ENCODE assay signal across 18 cellular contexts in the genomic region with DNA sequence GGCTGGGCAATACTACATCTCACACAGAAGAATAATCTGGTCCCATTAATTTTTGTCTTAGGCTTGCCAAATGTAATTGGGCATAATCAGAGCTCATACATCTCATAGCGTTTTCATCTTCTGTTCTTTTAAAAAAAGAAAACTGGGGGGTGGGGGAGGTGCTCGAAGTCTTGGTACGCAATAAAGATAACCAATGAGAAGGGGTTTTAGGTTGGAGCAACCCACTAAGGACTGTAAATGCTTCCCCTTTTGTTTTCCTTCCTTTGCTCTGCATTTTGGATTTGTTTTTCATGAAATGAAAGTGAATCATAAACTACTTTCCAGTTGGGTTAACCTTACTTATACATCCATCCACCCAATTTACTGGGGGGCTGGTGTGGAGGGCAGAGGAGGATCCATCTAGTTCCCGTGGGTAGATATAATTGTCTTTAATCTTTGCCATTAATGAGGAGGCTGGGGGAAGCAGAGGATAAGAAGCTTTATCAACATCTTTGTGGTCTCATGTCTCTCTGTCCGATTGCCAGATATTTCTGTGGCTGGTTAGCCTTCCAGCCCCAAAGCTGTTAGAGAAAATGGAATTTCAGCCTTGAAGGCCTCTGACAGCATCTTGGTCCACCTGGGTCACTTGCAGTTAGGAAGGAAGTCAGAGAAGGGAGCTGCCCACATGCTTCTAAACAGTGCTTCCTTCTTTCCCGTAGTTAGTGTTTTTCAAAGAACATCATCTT. TPM values are rescaled to one million over a fixed set of nuclear protein-coding genes. Genes with fewer than 3 reads are reported as not detected.
DNase-seq lines count a peak whose midpoint lies in the region; ATAC-seq, FAIRE-seq and TF ChIP-seq lines count a peak whose summit lies in the region.
"Had no signal": no experiment of that assay in that cellular context is flagged by ENCODE, and none has a peak within 500 bp of the region (broad histone marks: within the 10 kb centered on the region; RNA-seq: fewer than 3 reads in every experiment).

No MANE protein-coding gene starts in this region.

- no peaks in the 10 kb centered on the region for H3K27me3 ChIP-seq in astrocyte (ENCODE audit: insufficient read depth, low read length)
- H3K27me3 ChIP-seq in pancreas = no peaks in the 10 kb centered on the region
- H3K27me3 ChIP-seq: right atrium auricular region, testis had no signal

- H3K36me3 ChIP-seq in astrocyte (ENCODE audit: insufficient read depth, low read length) = no peaks in the 10 kb centered on the region
- no peaks in the 10 kb centered on the region for H3K36me3 ChIP-seq in pancreas
- H3K36me3 ChIP-seq: left ventricle myocardium inferior, right atrium auricular region had no signal

- H3K4me2 ChIP-seq in astrocyte (ENCODE audit: low read length) = peak overlapping the region; percentile 54

- no peak overlapping the region for H3K9ac ChIP-seq in astrocyte (ENCODE audit: low read length)

- H3K9me3 Mint-ChIP-seq in astrocyte (ENCODE audit: unreplicated experiment) (no peaks in the 10 kb centered on the region), progenitor cell of endocrine pancreas (ENCODE audit: low read depth) (no peaks in the 10 kb centered on the region)
- H3K9me3 Mint-ChIP-seq: endodermal cell had no signal

- FAIRE-seq in GM19239 (lab: Jason Lieb, UNC) (peak; percentile 90), astrocyte (lab: Jason Lieb, UNC) (no peak), pancreas (lab: Jason Lieb, UNC) (no peak)

- TF ChIP-seq CTCF in astrocyte (IDR thresholded peaks at IDR 0.05; ENCODE audit: insufficient read depth, low read depth, low read length) (no peak), progenitor cell of endocrine pancreas (IDR thresholded peaks at IDR 0.05; ENCODE audit: unreplicated experiment) (no peak), pancreas (IDR thresholded peaks at IDR 0.05) (no peak)

- WGBS in pancreas, 2 donors = 80 to 86% methylated on average over 6 of the region's 6 CpGs

- H3K4me1 Mint-ChIP-seq in astrocyte (ENCODE audit: low read depth, unreplicated experiment) = peaks cover 55% of the 10 kb centered on the region
- peaks cover 40% of the 10 kb centered on the region for H3K4me1 Mint-ChIP-seq in progenitor cell of endocrine pancreas (ENCODE audit: low read depth)

- peaks cover 8% of the 10 kb centered on the region for H3K79me2 ChIP-seq in astrocyte (ENCODE audit: insufficient read depth, low read length)

- H3K27me3 Mint-ChIP-seq in astrocyte (ENCODE audit: low read depth, unreplicated experiment) = no peaks in the 10 kb centered on the region
- no peaks in the 10 kb centered on the region for H3K27me3 Mint-ChIP-seq in progenitor cell of endocrine pancreas
- H3K27me3 Mint-ChIP-seq: activated naive CD8-positive, alpha-beta T cell had no signal

- DNase-seq in GM19239 (ENCODE audit: insufficient read length, low spot score) (no peak), NCI-H69 (lab: John Stamatoyannopoulos, UW) (peak; percentile 16), astrocyte (ENCODE audit: low read depth) (peak; percentile 69), progenitor cell of endocrine pancreas (ENCODE audit: low spot score, unreplicated experiment) (no peak), pancreas (no peak)
- DNase-seq: activated T-cell treated with anti-CD3 and anti-CD28 coated beads, Interleukin-2, amount 50 U/mL, for 1 hour; endodermal cell; left ventricle myocardium inferior; MM.1S; NCI-H526 treated with DMSO at 0.1 percent for 48 hours; Right ventricle myocardium superior; stimulated activated CD4-positive, alpha-beta T cell treated with anti-CD3 and anti-CD28 coated beads, Interleukin-2, amount 100 ng/mL, for 24 hours; T-helper 9 cell; testis had no signal

- H3K27ac Mint-ChIP-seq in astrocyte (ENCODE audit: unreplicated experiment) (peak overlapping the region; percentile 84), progenitor cell of endocrine pancreas (no peak overlapping the region)
- H3K27ac Mint-ChIP-seq: activated naive CD8-positive, alpha-beta T cell; endodermal cell had no signal

- H2AFZ ChIP-seq in astrocyte (ENCODE audit: low read depth, low read length) = no peak overlapping the region

- H3K4me3 Mint-ChIP-seq in astrocyte (ENCODE audit: unreplicated experiment) = no peak overlapping the region
- peak overlapping the region; percentile 6 for H3K4me3 Mint-ChIP-seq in progenitor cell of endocrine pancreas (ENCODE audit: low read depth)
- H3K4me3 Mint-ChIP-seq: activated naive CD8-positive, alpha-beta T cell; endodermal cell had no signal

- ATAC-seq in HG03159 (IDR thresholded peaks at IDR 0.05; ENCODE audit: unreplicated experiment) = no peak
- no peak for ATAC-seq in pancreas
- no peak for ATAC-seq in HG03025 (IDR thresholded peaks at IDR 0.05; ENCODE audit: low FRiP score, unreplicated experiment)

- H3K4me3 ChIP-seq in astrocyte (ENCODE audit: insufficient read depth, low read depth, low read length) (no peak overlapping the region), pancreas (no peak overlapping the region)
- H3K4me3 ChIP-seq: left ventricle myocardium inferior, right atrium auricular region, testis had no signal

- H4K20me1 ChIP-seq in astrocyte (ENCODE audit: insufficient read depth, low read length) = peaks cover 23% of the 10 kb centered on the region

- no peaks in the 10 kb centered on the region for H3K36me3 Mint-ChIP-seq in astrocyte (ENCODE audit: low read depth, unreplicated experiment)
- no peaks in the 10 kb centered on the region for H3K36me3 Mint-ChIP-seq in progenitor cell of endocrine pancreas (ENCODE audit: insufficient read depth)
- H3K36me3 Mint-ChIP-seq: activated naive CD8-positive, alpha-beta T cell had no signal

- H3K27ac ChIP-seq in astrocyte (ENCODE audit: low read depth, low read length) (peak overlapping the region; percentile 23), pancreas (no peak overlapping the region)
- H3K27ac ChIP-seq: left ventricle myocardium inferior, right atrium auricular region, testis had no signal

- H3K4me1 ChIP-seq in astrocyte (ENCODE audit: insufficient read depth, low read length) (peaks cover 48% of the 10 kb centered on the region), pancreas (no peaks in the 10 kb centered on the region)
- H3K4me1 ChIP-seq: testis had no signal

- no peaks in the 10 kb centered on the region for H3K9me3 ChIP-seq in astrocyte (ENCODE audit: insufficient read depth, low read depth, low read length)
- H3K9me3 ChIP-seq in pancreas = no peaks in the 10 kb centered on the region
- H3K9me3 ChIP-seq: left ventricle myocardium inferior, right atrium auricular region, testis had no signal

- intact Hi-C loops in pancreas (cut with DNase I) = no loop called here

RNA-seq across cellular contexts. Expression of a gene that starts 57.1 kb away (rescaled TPM):
- total RNA-seq in astrocyte (12.2 and 14.1 TPM in 2 replicates), progenitor cell of endocrine pancreas (16.0 and 19.5 TPM in 2 replicates), pancreas (1 to 10 TPM in 5 of 6 donors, under 1 TPM in 1; 0.97 to 4.4 (median 2.2) TPM)
- polyA plus RNA-seq in pancreas = 1 to 10 TPM in 1 of 2 donors, under 1 TPM in 1; 0.63 to 1.3 TPM

Comparison
In these comparisons a context has a peak if more than half of its experiments do, and no peak if none do; other contexts are left out.
1. DNase-seq: peak in NCI-H69 (single experiment) and astrocyte (single experiment); none in GM19239 (single experiment), progenitor cell of endocrine pancreas (single experiment) and pancreas (0 of 6).